In the genomic region with DNA sequence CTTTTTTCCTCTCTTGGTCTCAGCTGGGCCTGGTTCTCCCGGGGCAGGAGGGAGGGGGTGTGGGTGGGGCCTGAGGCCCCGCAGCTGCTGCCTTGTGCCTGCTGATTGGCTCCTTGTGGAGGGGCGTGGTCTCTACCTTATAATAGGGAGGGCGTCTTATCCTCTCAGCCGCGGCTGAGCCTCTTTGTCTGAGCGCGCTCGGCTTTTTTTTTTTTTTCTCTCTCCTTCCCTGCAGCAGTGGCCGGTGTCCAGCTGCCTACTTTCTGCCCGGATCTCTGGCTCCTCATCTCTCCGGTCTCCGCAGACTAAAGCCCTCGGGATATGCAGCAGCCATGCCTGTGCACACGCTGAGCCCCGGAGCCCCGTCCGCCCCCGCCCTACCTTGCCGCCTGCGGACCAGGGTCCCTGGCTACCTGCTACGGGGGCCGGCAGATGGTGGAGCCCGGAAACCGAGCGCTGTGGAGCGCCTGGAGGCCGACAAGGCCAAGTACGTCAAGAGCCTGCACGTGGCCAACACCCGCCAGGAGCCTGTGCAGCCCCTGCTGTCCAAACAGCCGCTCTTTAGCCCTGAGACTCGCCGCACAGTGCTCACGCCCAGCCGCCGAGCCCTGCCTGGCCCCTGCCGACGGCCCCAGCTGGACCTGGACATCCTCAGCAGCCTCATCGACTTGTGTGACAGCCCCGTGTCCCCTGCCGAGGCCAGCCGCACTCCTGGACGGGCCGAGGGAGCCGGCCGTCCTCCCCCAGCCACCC, we compare ENCODE assay signal across 1 cellular context.
TF ChIP-seq lines count a peak whose summit lies in the region.

No MANE protein-coding gene starts in this region.

TF ChIP-seq in HEK293, 187 proteins besides CTCF, POLR2A, EP300 and RAD21 (continued from another document):
- TF ChIP-seq ZBTB17 (tag by site-specific recombination; IDR thresholded peaks at IDR 0.05), result peak; percentile 40; the same call in 1 of the 2 replicates
- TF ChIP-seq ZBTB8A (tag by site-specific recombination; IDR thresholded peaks at IDR 0.05), result 0 out of 2 replicates have a peak, but pooled peaks have one; percentile 18
- TF ChIP-seq, protein P1, sequence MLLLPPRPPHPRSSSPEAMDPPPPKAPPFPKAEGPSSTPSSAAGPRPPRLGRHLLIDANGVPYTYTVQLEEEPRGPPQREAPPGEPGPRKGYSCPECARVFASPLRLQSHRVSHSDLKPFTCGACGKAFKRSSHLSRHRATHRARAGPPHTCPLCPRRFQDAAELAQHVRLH (tag by site-specific recombination; IDR thresholded peaks at IDR 0.05), result no peak
- peak; percentile 47 for TF ChIP-seq ZNF335 (tag by site-specific recombination; conservative IDR thresholded peaks at IDR 0.05)
- TF ChIP-seq, protein P2, sequence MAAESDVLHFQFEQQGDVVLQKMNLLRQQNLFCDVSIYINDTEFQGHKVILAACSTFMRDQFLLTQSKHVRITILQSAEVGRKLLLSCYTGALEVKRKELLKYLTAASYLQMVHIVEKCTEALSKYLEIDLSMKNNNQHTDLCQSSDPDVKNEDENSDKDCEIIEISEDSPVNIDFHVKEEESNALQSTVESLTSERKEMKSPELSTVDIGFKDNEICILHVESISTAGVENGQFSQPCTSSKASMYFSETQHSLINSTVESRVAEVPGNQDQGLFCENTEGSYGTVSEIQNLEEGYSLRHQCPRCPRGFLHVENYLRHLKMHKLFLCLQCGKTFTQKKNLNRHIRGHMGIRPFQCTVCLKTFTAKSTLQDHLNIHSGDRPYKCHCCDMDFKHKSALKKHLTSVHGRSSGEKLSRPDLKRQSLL (tag by site-specific recombination; IDR thresholded peaks at IDR 0.05), result peak; percentile 36; the same call in 1 of the 2 replicates
- TF ChIP-seq ZFHX2 (tag by site-specific recombination; conservative IDR thresholded peaks at IDR 0.05), result peak; percentile 60
- TF ChIP-seq ZBTB20 (tag by site-specific recombination; IDR thresholded peaks at IDR 0.05), result peak; percentile 98
- TF ChIP-seq ZNF23 (tag by site-specific recombination; IDR thresholded peaks at IDR 0.05; ENCODE audit: borderline replicate concordance), result no peak
- peak; percentile 42 for TF ChIP-seq SP2 (tag by site-specific recombination; IDR thresholded peaks at IDR 0.05)
- TF ChIP-seq, protein P3, sequence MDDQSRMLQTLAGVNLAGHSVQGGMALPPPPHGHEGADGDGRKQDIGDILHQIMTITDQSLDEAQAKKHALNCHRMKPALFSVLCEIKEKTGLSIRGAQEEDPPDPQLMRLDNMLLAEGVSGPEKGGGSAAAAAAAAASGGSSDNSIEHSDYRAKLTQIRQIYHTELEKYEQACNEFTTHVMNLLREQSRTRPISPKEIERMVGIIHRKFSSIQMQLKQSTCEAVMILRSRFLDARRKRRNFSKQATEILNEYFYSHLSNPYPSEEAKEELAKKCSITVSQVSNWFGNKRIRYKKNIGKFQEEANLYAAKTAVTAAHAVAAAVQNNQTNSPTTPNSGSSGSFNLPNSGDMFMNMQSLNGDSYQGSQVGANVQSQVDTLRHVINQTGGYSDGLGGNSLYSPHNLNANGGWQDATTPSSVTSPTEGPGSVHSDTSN (CRISPR knock-in tag; IDR thresholded peaks at IDR 0.05), result no peak
- no peak for TF ChIP-seq FEZF1 (tag by site-specific recombination; IDR thresholded peaks at IDR 0.05)
- TF ChIP-seq ZNF529 (tag by site-specific recombination; IDR thresholded peaks at IDR 0.05; ENCODE audit: insufficient replicate concordance), result no peak
- 0 out of 2 replicates have a peak, but pooled peaks have one; percentile 17 for TF ChIP-seq ZBTB48 (tag by site-specific recombination; IDR thresholded peaks at IDR 0.05)
- peak; percentile 46; the same call in 1 of the 2 replicates for TF ChIP-seq ZNF341 (tag by site-specific recombination; IDR thresholded peaks at IDR 0.05; ENCODE audit: low read depth)
TF ChIP-seq in HEK293: peak in this region for 12.
